ENCODE assay signal across 1 cellular context in genomic region chr15:88098317-88098716, GRCh38.
TF ChIP-seq lines count a peak whose summit lies in the region.

No MANE protein-coding gene starts in this region.

TF ChIP-seq in K562, 482 proteins besides CTCF, POLR2A, EP300 and RAD21 (continued from another document):
- TF ChIP-seq PRDM10 (IDR thresholded peaks at IDR 0.05; ENCODE audit: partially characterized antibody) (no peak), CEBPG (CRISPR knock-in tag; IDR thresholded peaks at IDR 0.05) (no peak), CEBPG (tag; conservative IDR thresholded peaks at IDR 0.05 in 1 of 2, IDR thresholded peaks at IDR 0.05 in 1 of 2) (no peak), PTBP1 (IDR thresholded peaks at IDR 0.05; ENCODE audit: low read depth, low read length) (no peak), IRF2 (CRISPR knock-in tag; IDR thresholded peaks at IDR 0.05) (no peak), FOXO4 (CRISPR knock-in tag; IDR thresholded peaks at IDR 0.05) (no peak), ZNF175 (CRISPR knock-in tag; IDR thresholded peaks at IDR 0.05; ENCODE audit: low read depth) (no peak), PATZ1 (CRISPR knock-in tag; IDR thresholded peaks at IDR 0.05; ENCODE audit: borderline replicate concordance) (no peak), CBX2 (IDR thresholded peaks at IDR 0.05; ENCODE audit: insufficient read depth, low read length, poor library complexity, severe bottlenecking) (no peak), ZNF224 (CRISPR knock-in tag; IDR thresholded peaks at IDR 0.05) (no peak), NR0B1 (IDR thresholded peaks at IDR 0.05; ENCODE audit: partially characterized antibody) (no peak), ESRRB (CRISPR knock-in tag; IDR thresholded peaks at IDR 0.05; ENCODE audit: borderline replicate concordance) (no peak), CBFA2T2 (conservative IDR thresholded peaks at IDR 0.05) (0 out of 2 replicates have a peak, but pooled peaks have one; percentile 30), ZNF12 (CRISPR knock-in tag; IDR thresholded peaks at IDR 0.05) (no peak), HNRNPL (IDR thresholded peaks at IDR 0.05; ENCODE audit: low read depth, low read length) (no peak), ZNF354B (CRISPR knock-in tag; IDR thresholded peaks at IDR 0.05) (no peak), ZNF695 (CRISPR knock-in tag; IDR thresholded peaks at IDR 0.05) (no peak), COPS2 (conservative IDR thresholded peaks at IDR 0.05) (no peak), KAT2B (IDR thresholded peaks at IDR 0.05; ENCODE audit: low read depth, low read length) (no peak)
